In genomic region chr10:78718032-78718572, GRCh38 we compare ENCODE assay signal across 22 cellular contexts.
A peak's percentile ranks its signal among the peaks of the same experiment; 100 is the strongest.
DNase-seq lines count a peak whose midpoint lies in the region; ATAC-seq, FAIRE-seq and TF ChIP-seq lines count a peak whose summit lies in the region.
"Had no signal": no experiment of that assay in that cellular context is flagged by ENCODE, and none has a peak within 500 bp of the region (broad histone marks: within the 10 kb centered on the region; RNA-seq: fewer than 3 reads in every experiment).

No MANE protein-coding gene starts in this region.

- no peaks in the 10 kb centered on the region for H3K9me3 ChIP-seq in astrocyte (ENCODE audit: insufficient read depth, low read depth, low read length)
- H3K9me3 ChIP-seq in sigmoid colon: no peaks in the 10 kb centered on the region
- H3K9me3 ChIP-seq: BLaER1 treated with 17β-estradiol and CSF1 and Interleukin-3, amounts not matched to agents 10 nM and 100 nM; MG63 had no signal

- DNase-seq in EH (ENCODE audit: low read depth): peak; percentile 18
- DNase-seq in astrocyte (ENCODE audit: low read depth): peak; percentile 24
- peak; percentile 39 for DNase-seq in fibroblast of peridontal ligament (ENCODE audit: extremely low read depth)
- DNase-seq in sigmoid colon: no peak
- no peak for DNase-seq in NK-92 (lab: John Stamatoyannopoulos, UW; ENCODE audit: unreplicated experiment)
- DNase-seq in T-helper 9 cell: no peak
- DNase-seq in activated CD4-positive, CD25-positive, alpha-beta regulatory T cell (lab: John Stamatoyannopoulos, UW): no peak
- DNase-seq: CD4-positive, alpha-beta memory T cell; GDM1; MG63; NCI-H1417; NCI-H1694 treated with DMSO at 0.1 percent for 48 hours; NCI-H526; PC-3; SHP77 had no signal

- no peak for TF ChIP-seq EP300 in sigmoid colon (IDR thresholded peaks at IDR 0.05)

- TF ChIP-seq CTCF in astrocyte (IDR thresholded peaks at IDR 0.05; ENCODE audit: insufficient read depth, low read depth, low read length) (no peak), sigmoid colon (IDR thresholded peaks at IDR 0.05) (no peak)

- ATAC-seq in GM21447 (IDR thresholded peaks at IDR 0.05; ENCODE audit: unreplicated experiment): no peak
- ATAC-seq: A549, K562, PC-3 had no signal

- WGBS in sigmoid colon, 2 donors: 78 to 81% methylated on average over 2 of the region's 2 CpGs

- H3K4me1 ChIP-seq in astrocyte (ENCODE audit: insufficient read depth, low read length) (peaks cover 13% of the 10 kb centered on the region), sigmoid colon (peaks cover 3 to 14% (median 9%) of the 10 kb centered on the region in 4 donors)
- H3K4me1 ChIP-seq: A549 had no signal

- no peaks in the 10 kb centered on the region for H3K36me3 Mint-ChIP-seq in astrocyte (ENCODE audit: low read depth, unreplicated experiment)
- H3K36me3 Mint-ChIP-seq: CD4-positive, alpha-beta memory T cell had no signal

- peaks cover 2% of the 10 kb centered on the region for H3K4me1 Mint-ChIP-seq in astrocyte (ENCODE audit: low read depth, unreplicated experiment)
- H3K4me1 Mint-ChIP-seq: CD4-positive, alpha-beta memory T cell had no signal

- H3K36me3 ChIP-seq in astrocyte (ENCODE audit: insufficient read depth, low read length) (no peaks in the 10 kb centered on the region), sigmoid colon (no peaks in the 10 kb centered on the region)
- H3K36me3 ChIP-seq: BLaER1 treated with 17β-estradiol and CSF1 and Interleukin-3, amounts not matched to agents 10 nM and 100 nM; MG63 had no signal

- H3K4me3 ChIP-seq in astrocyte (ENCODE audit: insufficient read depth, low read depth, low read length) (no peak overlapping the region), sigmoid colon (no peak overlapping the region)
- H3K4me3 ChIP-seq: A549; BLaER1 treated with 17β-estradiol and CSF1 and Interleukin-3, amounts not matched to agents 10 nM and 100 nM; K562; MG63; SK-N-MC had no signal

- H3K4me2 ChIP-seq in astrocyte (ENCODE audit: low read length): no peak overlapping the region
- H3K4me2 ChIP-seq: A549; BLaER1 treated with 17β-estradiol and CSF1 and Interleukin-3, amounts not matched to agents 10 nM and 100 nM had no signal

- no peak for FAIRE-seq in astrocyte (lab: Jason Lieb, UNC)
- FAIRE-seq: A549, GM18507, H54, K562 had no signal

- H3K27me3 ChIP-seq in astrocyte (ENCODE audit: insufficient read depth, low read length): no peaks in the 10 kb centered on the region
- no peaks in the 10 kb centered on the region for H3K27me3 ChIP-seq in sigmoid colon
- H3K27me3 ChIP-seq: BLaER1 treated with 17β-estradiol and CSF1 and Interleukin-3, amounts not matched to agents 10 nM and 100 nM; MG63 had no signal

- TF ChIP-seq POLR2A in sigmoid colon (IDR thresholded peaks at IDR 0.05): no peak

- no peak overlapping the region for H2AFZ ChIP-seq in astrocyte (ENCODE audit: low read depth, low read length)

- no peak overlapping the region for H3K27ac Mint-ChIP-seq in astrocyte (ENCODE audit: unreplicated experiment)

- intact Hi-C loops in sigmoid colon (cut with DNase I): no loop called here

- H3K27me3 Mint-ChIP-seq in astrocyte (ENCODE audit: low read depth, unreplicated experiment): peaks cover 33% of the 10 kb centered on the region

- H3K9me3 Mint-ChIP-seq in astrocyte (ENCODE audit: unreplicated experiment): no peaks in the 10 kb centered on the region
- H3K9me3 Mint-ChIP-seq: CD4-positive, alpha-beta memory T cell had no signal

- no peak overlapping the region for H3K4me3 Mint-ChIP-seq in astrocyte (ENCODE audit: unreplicated experiment)
- H3K4me3 Mint-ChIP-seq: CD4-positive, alpha-beta memory T cell had no signal

- H3K79me2 ChIP-seq in astrocyte (ENCODE audit: insufficient read depth, low read length): no peaks in the 10 kb centered on the region

- H3K9ac ChIP-seq in astrocyte (ENCODE audit: low read length): no peak overlapping the region
- H3K9ac ChIP-seq: BLaER1 treated with 17β-estradiol and CSF1 and Interleukin-3, amounts not matched to agents 10 nM and 100 nM had no signal

- H3K27ac ChIP-seq in astrocyte (ENCODE audit: low read depth, low read length): peak overlapping the region; percentile 38
- H3K27ac ChIP-seq in sigmoid colon: peak overlapping the region in 3 of 4 donors; percentile 3 to 57 (median 31)
- H3K27ac ChIP-seq: A549; BLaER1 treated with 17β-estradiol and CSF1 and Interleukin-3, amounts not matched to agents 10 nM and 100 nM; SK-N-MC had no signal

- no peaks in the 10 kb centered on the region for H4K20me1 ChIP-seq in astrocyte (ENCODE audit: insufficient read depth, low read length)
- H4K20me1 ChIP-seq: BLaER1 treated with 17β-estradiol and CSF1 and Interleukin-3, amounts not matched to agents 10 nM and 100 nM had no signal

Comparison
In these comparisons a context has a peak if more than half of its experiments do, and no peak if none do; other contexts are left out.
1. DNase-seq: peak in EH (single experiment), astrocyte (single experiment) and fibroblast of peridontal ligament (single experiment); none in sigmoid colon (single experiment), NK-92 (single experiment), T-helper 9 cell (single experiment) and activated CD4-positive, CD25-positive, alpha-beta regulatory T cell (0 of 4).